Comparison of ENCODE assay signal across 11 cellular contexts in genomic region chr7:124893140-124893810, GRCh38. TPM values are rescaled to one million over a fixed set of nuclear protein-coding genes. Genes with fewer than 3 reads are reported as not detected.
DNase-seq lines count a peak whose midpoint lies in the region; ATAC-seq and TF ChIP-seq lines count a peak whose summit lies in the region.
"Had no signal": no experiment of that assay in that cellular context is flagged by ENCODE, and none has a peak within 500 bp of the region (broad histone marks: within the 10 kb centered on the region; RNA-seq: fewer than 3 reads in every experiment).

No MANE protein-coding gene starts in this region.

- DNase-seq in suprapubic skin (ENCODE audit: low spot score in 2 of 2) (no peak), WERI-Rb-1 (no peak), mucosa of descending colon (no peak)
- no peak for DNase-seq in stimulated activated CD4-positive, alpha-beta T cell treated with anti-CD3 and anti-CD28 coated beads, Interleukin-12 subunit alpha, Interleukin-12 subunit beta, amount 100 ng/mL, for 4 hours
- DNase-seq: activated CD4-positive, alpha-beta T cell treated with anti-CD3 and anti-CD28 coated beads, Interleukin-2, amount 50 U/mL, for 4 hours; activated naive CD4-positive, alpha-beta T cell treated with anti-CD3 and anti-CD28 coated beads, Interleukin-2, amount 50 U/mL, for 16 hours; GF-D8 had no signal

- 81% methylated on average over 1 of the region's 1 CpG for WGBS in suprapubic skin

- ATAC-seq in GM18508 (IDR thresholded peaks at IDR 0.05; ENCODE audit: insufficient read depth, unreplicated experiment) (peak; percentile 70), GM19463 (IDR thresholded peaks at IDR 0.05; ENCODE audit: unreplicated experiment) (peak; percentile 84), HG02852 (IDR thresholded peaks at IDR 0.05; ENCODE audit: unreplicated experiment) (peak; percentile 92), HG03558 (IDR thresholded peaks at IDR 0.05; ENCODE audit: extremely low read depth, unreplicated experiment) (peak; percentile 85), mucosa of descending colon (no peak)

- intact Hi-C loops in mucosa of descending colon (cut with DNase I, micrococcal nuclease), result no loop called here

- H3K36me3 ChIP-seq in suprapubic skin (peaks cover 30% of the 10 kb centered on the region), WERI-Rb-1 (peaks cover 19% of the 10 kb centered on the region), mucosa of descending colon (ENCODE audit: low read depth) (no peaks in the 10 kb centered on the region)

- TF ChIP-seq CTCF in suprapubic skin (IDR thresholded peaks at IDR 0.05) (no peak), WERI-Rb-1 (IDR thresholded peaks at IDR 0.05; ENCODE audit: low read depth, low read length) (no peak), mucosa of descending colon (IDR thresholded peaks at IDR 0.05) (no peak)

- no peaks in the 10 kb centered on the region for H3K27me3 ChIP-seq in suprapubic skin
- H3K27me3 ChIP-seq in WERI-Rb-1 (ENCODE audit: insufficient read depth, low read depth, severe bottlenecking), result no peaks in the 10 kb centered on the region

- no peak for TF ChIP-seq POLR2A in suprapubic skin (IDR thresholded peaks at IDR 0.05)

- H3K4me3 ChIP-seq in suprapubic skin (no peak overlapping the region), WERI-Rb-1 (ENCODE audit: low read depth, low read length) (no peak overlapping the region), mucosa of descending colon (no peak overlapping the region)

- no peak for TF ChIP-seq EP300 in suprapubic skin (IDR thresholded peaks at IDR 0.05)

- H3K27ac ChIP-seq in suprapubic skin (no peak overlapping the region), WERI-Rb-1 (no peak overlapping the region)

- H3K9me3 ChIP-seq in suprapubic skin, result no peaks in the 10 kb centered on the region
- H3K9me3 ChIP-seq in WERI-Rb-1 (ENCODE audit: severe bottlenecking), result no peaks in the 10 kb centered on the region
- no peaks in the 10 kb centered on the region for H3K9me3 ChIP-seq in mucosa of descending colon

- no peaks in the 10 kb centered on the region for H3K4me1 ChIP-seq in suprapubic skin
- H3K4me1 ChIP-seq in mucosa of descending colon (ENCODE audit: low read depth), result no peaks in the 10 kb centered on the region

RNA-seq across cellular contexts. Expression of gene POT1, which starts 36.4 kb away (rescaled TPM):
- total RNA-seq in suprapubic skin, result 10 to 100 TPM in 2 of 4 donors, 1 to 10 TPM in 2; 7.4 to 30.0 (median 16.2) TPM
- total RNA-seq in mucosa of descending colon, result 10 to 100 TPM; 12.1 to 13.9 (median 13.7) TPM
